Comparison of ENCODE assay signal across 1 cellular context in genomic region chr14:36662258-36662542, GRCh38.
TF ChIP-seq lines count a peak whose summit lies in the region.

No MANE protein-coding gene starts in this region.

TF ChIP-seq in WTC11, 78 proteins besides CTCF, POLR2A, EP300 and RAD21 (continued from another document):
- TF ChIP-seq AFF4 (CRISPR knock-in tag; IDR thresholded peaks at IDR 0.05; ENCODE audit: borderline replicate concordance): no peak
- TF ChIP-seq ATF1 (CRISPR knock-in tag; IDR thresholded peaks at IDR 0.05): no peak
